ENCODE assay signal across 19 cellular contexts in the genomic region with DNA sequence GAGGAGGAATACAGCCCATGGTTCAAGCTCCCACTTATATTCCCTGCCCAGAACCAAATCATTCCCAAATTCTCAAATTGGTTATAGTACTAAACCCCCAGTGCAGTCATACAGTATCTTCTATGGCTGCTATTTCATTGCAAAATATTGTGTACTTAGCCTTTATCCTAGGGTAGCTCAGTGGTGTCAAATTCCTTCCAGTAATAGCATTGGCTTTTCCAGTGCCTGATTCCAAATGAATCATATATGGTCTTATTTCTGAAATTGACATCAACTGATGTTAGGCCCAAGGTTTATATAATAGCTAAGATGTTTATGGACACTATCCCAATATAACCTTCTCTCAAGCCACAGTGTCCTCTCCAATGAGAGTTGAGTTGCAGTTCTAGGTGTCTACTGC.
DNase-seq lines count a peak whose midpoint lies in the region; ATAC-seq and TF ChIP-seq lines count a peak whose summit lies in the region.
"Had no signal": no experiment of that assay in that cellular context is flagged by ENCODE, and none has a peak within 500 bp of the region (broad histone marks: within the 10 kb centered on the region; RNA-seq: fewer than 3 reads in every experiment).

No MANE protein-coding gene starts in this region.

- POLR2A ChIA-PET in MCF 10A (lab: Yijun Ruan, JAX), result interaction anchor here (0.6 kb wide), 1 partner anchor 709 kb away, joined by 3 read pairs; no protein-coding TSS in a partner anchor

- in situ Hi-C loops in brain microvascular endothelial cell (cut with HindIII; ENCODE audit: low pct_ligation_motif_present, low sequenced_read_pairs), result no loop called here

- H3K4me3 Mint-ChIP-seq in MCF 10A (ENCODE audit: unreplicated experiment), result no peak overlapping the region
- H3K4me3 Mint-ChIP-seq: CD4-positive, alpha-beta T cell; H9; IgD-negative memory B cell had no signal

- H3K36me3 Mint-ChIP-seq in MCF 10A (ENCODE audit: insufficient read depth, unreplicated experiment), result no peaks in the 10 kb centered on the region
- H3K36me3 Mint-ChIP-seq: IgD-negative memory B cell had no signal

- DNase-seq in MCF 10A (ENCODE audit: unreplicated experiment), result peak; percentile 4
- DNase-seq in breast epithelium (ENCODE audit: low spot score in 2 of 2), result no peak
- peak; percentile 0 for DNase-seq in amniotic stem cell (lab: John Stamatoyannopoulos, UW)
- DNase-seq in fibroblast of peridontal ligament (ENCODE audit: extremely low read depth), result peak; percentile 72
- DNase-seq in stromal cell of bone marrow (ENCODE audit: low read depth), result peak; percentile 48
- DNase-seq in brain microvascular endothelial cell, result no peak
- DNase-seq in mesenteric fat pad (ENCODE audit: low spot score), result no peak
- DNase-seq: AML-193; CD4-positive, alpha-beta T cell; DMS153; DMS79; GF-D8; H9 had no signal

- no peaks in the 10 kb centered on the region for H3K9me3 ChIP-seq in breast epithelium
- H3K9me3 ChIP-seq: A549, Caco-2 had no signal

- no peak for TF ChIP-seq CTCF in MCF 10A (IDR thresholded peaks at IDR 0.05; ENCODE audit: unreplicated experiment)
- no peak for TF ChIP-seq CTCF in breast epithelium (IDR thresholded peaks at IDR 0.05)
- no peak for TF ChIP-seq CTCF in brain microvascular endothelial cell (IDR thresholded peaks at IDR 0.05; ENCODE audit: low read depth, low read length, missing control alignments)

- no peaks in the 10 kb centered on the region for H3K9me3 Mint-ChIP-seq in MCF 10A (ENCODE audit: unreplicated experiment)
- H3K9me3 Mint-ChIP-seq: CD4-positive, alpha-beta T cell; H9; IgD-negative memory B cell had no signal

- no peak for TF ChIP-seq POLR2A in breast epithelium (IDR thresholded peaks at IDR 0.05)

- H3K4me1 Mint-ChIP-seq in MCF 10A (ENCODE audit: insufficient read depth, unreplicated experiment), result no peaks in the 10 kb centered on the region

- H3K27me3 Mint-ChIP-seq in MCF 10A (ENCODE audit: insufficient read depth, unreplicated experiment), result no peaks in the 10 kb centered on the region

- intact Hi-C loops in MCF 10A (cut with micrococcal nuclease) (no loop called here), breast epithelium (cut with DNase I; ENCODE audit: low total_unique reads) (no loop called here)

- H3K27ac Mint-ChIP-seq in MCF 10A (ENCODE audit: low read depth, unreplicated experiment), result no peak overlapping the region
- H3K27ac Mint-ChIP-seq: CD4-positive, alpha-beta T cell; H9; IgD-negative memory B cell had no signal

- CTCF ChIA-PET in MCF 10A (lab: Yijun Ruan, JAX), result interaction anchor here (1.0 kb wide), 1 partner anchor 275 kb away, joined by 3 read pairs; no protein-coding TSS in a partner anchor

- no peak overlapping the region for H3K27ac ChIP-seq in breast epithelium
- H3K27ac ChIP-seq in brain microvascular endothelial cell, result no peak overlapping the region
- H3K27ac ChIP-seq: 22Rv1, A549, C4-2B had no signal

- H3K27me3 ChIP-seq in breast epithelium (no peaks in the 10 kb centered on the region), brain microvascular endothelial cell (replicated peaks) (no peaks in the 10 kb centered on the region)

- ATAC-seq in HG03460 (IDR thresholded peaks at IDR 0.05; ENCODE audit: unreplicated experiment), result no peak
- ATAC-seq: A549 had no signal

- H3K4me3 ChIP-seq in breast epithelium, result no peak overlapping the region
- no peak overlapping the region for H3K4me3 ChIP-seq in brain microvascular endothelial cell (ENCODE audit: low read depth, low read length)
- H3K4me3 ChIP-seq: A549 had no signal

- no peaks in the 10 kb centered on the region for H3K4me1 ChIP-seq in breast epithelium
- H3K4me1 ChIP-seq: A549 had no signal

- H3K36me3 ChIP-seq in breast epithelium, result no peaks in the 10 kb centered on the region
- no peaks in the 10 kb centered on the region for H3K36me3 ChIP-seq in brain microvascular endothelial cell (replicated peaks)

- BruUV-seq in MCF 10A (replicated peaks; lab: Mats Ljungman, UMichigan), result no TSS peak

Comparison
In these comparisons a context has a peak if more than half of its experiments do, and no peak if none do; other contexts are left out.
1. DNase-seq: peak in MCF 10A (single experiment), amniotic stem cell (single experiment), fibroblast of peridontal ligament (single experiment) and stromal cell of bone marrow (single experiment); none in breast epithelium (0 of 2), brain microvascular endothelial cell (single experiment) and mesenteric fat pad (single experiment).